ENCODE assay signal across 23 cellular contexts in genomic region chr1:212473729-212474128, GRCh38.
"Had no signal": no experiment of that assay in that cellular context is flagged by ENCODE, and none has a peak within 500 bp of the region (broad histone marks: within the 10 kb centered on the region; RNA-seq: fewer than 3 reads in every experiment).

No MANE protein-coding gene starts in this region.

- H3K27me3 ChIP-seq: ascending aorta, body of pancreas had no signal

- DNase-seq: activated CD4-positive, alpha-beta T cell treated with anti-CD3 and anti-CD28 coated beads for 48 hours; activated CD4-positive, alpha-beta T cell treated with anti-CD3 and anti-CD28 coated beads, Interleukin-2, amount 50 U/mL, for 48 hours; activated CD4-positive, CD25-positive, alpha-beta regulatory T cell treated with anti-CD3 and anti-CD28 coated beads, Interleukin-2, amount 50 U/mL, for 72 hours; activated CD8-positive, alpha-beta memory T cell treated with anti-CD3 and anti-CD28 coated beads for 24 hours; activated gamma-delta T cell; activated naive CD4-positive, alpha-beta T cell treated with anti-CD3 and anti-CD28 coated beads for 36 hours; activated T-cell treated with anti-CD3 and anti-CD28 coated beads for 4 hours; activated T-cell treated with anti-CD3 and anti-CD28 coated beads, Interleukin-2, amount 50 U/mL, for 48 hours; body of pancreas; central memory CD4-positive, alpha-beta T cell; Kasumi-1; KBM-7; NCI-H1105 treated with DMSO at 0.1 percent for 48 hours; NCI-H1436 treated with DMSO at 0.1 percent for 48 hours; NCI-H2029; NCI-H2107; NCI-H2171 treated with DMSO at 0.1 percent for 48 hours; NCI-H510A treated with DMSO at 0.1 percent for 48 hours; NCI-H69; NK-92 treated with Interleukin-12 subunit alpha and Interleukin-12 subunit beta, amount 100 ng/mL, for 24 hours; Right ventricle myocardium superior had no signal

- H3K4me3 ChIP-seq: ascending aorta, body of pancreas had no signal

- H3K27ac ChIP-seq: ascending aorta, body of pancreas, RWPE1 had no signal

- H3K36me3 ChIP-seq: ascending aorta had no signal

- H3K9me3 ChIP-seq: ascending aorta, body of pancreas had no signal
